ENCODE assay signal across 10 cellular contexts in the genomic region with DNA sequence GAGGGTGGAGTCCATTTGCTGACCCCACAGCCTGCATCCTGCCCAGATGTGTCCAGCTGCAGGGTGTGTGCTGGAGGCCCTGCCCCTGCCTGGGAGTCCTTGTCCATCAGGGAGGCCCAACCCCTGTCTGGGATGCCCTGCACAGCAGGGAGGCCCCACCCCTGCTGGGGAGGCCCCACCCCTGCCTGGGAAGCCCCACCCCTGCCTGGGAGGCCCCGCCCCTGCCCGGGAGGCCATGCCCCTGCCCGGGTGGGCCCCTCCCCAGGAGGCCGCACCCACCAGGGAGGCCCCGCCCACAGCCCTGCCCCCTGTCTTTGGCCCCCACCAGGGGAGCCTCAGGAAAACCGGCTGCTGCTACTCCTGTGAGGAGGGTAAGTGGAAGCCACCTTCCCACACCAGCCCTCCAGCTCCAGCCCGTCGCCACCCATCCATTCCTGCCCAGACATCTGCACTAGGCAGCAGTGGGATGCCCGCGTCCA. TPM values are rescaled to one million over a fixed set of nuclear protein-coding genes. Genes with fewer than 3 reads are reported as not detected.
DNase-seq lines count a peak whose midpoint lies in the region; ATAC-seq lines count a peak whose summit lies in the region.
"Had no signal": no experiment of that assay in that cellular context is flagged by ENCODE, and none has a peak within 500 bp of the region (broad histone marks: within the 10 kb centered on the region; RNA-seq: fewer than 3 reads in every experiment).

No MANE protein-coding gene starts in this region.

- DNase-seq in AG20443 (ENCODE audit: low spot score) (peak; percentile 79), LoVo (ENCODE audit: low spot score) (peak; percentile 6), activated T-cell treated with anti-CD3 and anti-CD28 coated beads for 4 hours (peak; percentile 20), left lobe of liver (ENCODE audit: low spot score) (no peak), H4 (ENCODE audit: low spot score) (no peak), cortex of kidney (lab: John Stamatoyannopoulos, UW) (no peak)

- ATAC-seq in left lobe of liver (peak; percentile 40), GM21390 (IDR thresholded peaks at IDR 0.05; ENCODE audit: unreplicated experiment) (no peak), HG03354 (IDR thresholded peaks at IDR 0.05; ENCODE audit: poor library complexity, severe bottlenecking, unreplicated experiment) (no peak)

RNA-seq across cellular contexts. Expression of a gene that starts 37.2 kb away (rescaled TPM):
- 4.1 TPM for total RNA-seq in left lobe of liver
- total RNA-seq in H4 (2014; rRNA removed; shearing (Covaris generic)) = not detected in 2 replicates
- total RNA-seq: fibroblast of lung, renal cortical epithelial cell had no signal

RNA-seq across cellular contexts. Expression of a gene that starts 49.4 kb away (rescaled TPM):
- total RNA-seq in left lobe of liver = 128 TPM
- 18.6 and 26.9 TPM in 2 replicates for total RNA-seq in H4 (2014; rRNA removed; shearing (Covaris generic))

Comparison
In these comparisons a context has a peak if more than half of its experiments do, and no peak if none do; other contexts are left out.
1. DNase-seq: peak in AG20443 (single experiment), LoVo (single experiment) and activated T-cell treated with anti-CD3 and anti-CD28 coated beads for 4 hours (single experiment); none in left lobe of liver (single experiment), H4 (single experiment) and cortex of kidney (single experiment).